ENCODE assay signal across 1 cellular context in the genomic region with DNA sequence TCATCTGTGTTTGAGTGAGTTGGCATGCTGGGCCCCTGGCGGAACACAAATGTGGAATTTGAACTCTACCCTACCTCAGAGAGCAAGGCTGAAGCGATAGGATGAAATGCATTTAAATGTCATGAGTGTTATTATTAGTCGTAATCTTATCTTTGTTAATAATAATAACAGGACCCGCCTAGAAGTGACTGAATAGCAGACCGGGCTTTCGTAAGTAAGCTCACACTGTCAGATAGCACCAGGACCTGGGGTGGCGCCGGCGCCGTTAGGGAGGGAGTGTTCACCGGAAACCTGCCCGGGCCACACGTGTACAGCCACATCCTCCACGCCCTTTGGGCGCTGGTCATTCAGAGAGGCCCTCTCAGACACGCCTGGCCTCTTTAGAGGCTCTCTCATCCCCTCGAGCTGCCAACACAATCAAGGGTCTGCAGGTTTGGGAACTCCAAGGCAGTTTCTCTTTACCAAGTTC.
TF ChIP-seq lines count a peak whose summit lies in the region.

No MANE protein-coding gene starts in this region.

TF ChIP-seq in GM12878, 131 proteins besides CTCF, POLR2A, EP300 and RAD21 (continued from another document):
- TF ChIP-seq, protein P1, sequence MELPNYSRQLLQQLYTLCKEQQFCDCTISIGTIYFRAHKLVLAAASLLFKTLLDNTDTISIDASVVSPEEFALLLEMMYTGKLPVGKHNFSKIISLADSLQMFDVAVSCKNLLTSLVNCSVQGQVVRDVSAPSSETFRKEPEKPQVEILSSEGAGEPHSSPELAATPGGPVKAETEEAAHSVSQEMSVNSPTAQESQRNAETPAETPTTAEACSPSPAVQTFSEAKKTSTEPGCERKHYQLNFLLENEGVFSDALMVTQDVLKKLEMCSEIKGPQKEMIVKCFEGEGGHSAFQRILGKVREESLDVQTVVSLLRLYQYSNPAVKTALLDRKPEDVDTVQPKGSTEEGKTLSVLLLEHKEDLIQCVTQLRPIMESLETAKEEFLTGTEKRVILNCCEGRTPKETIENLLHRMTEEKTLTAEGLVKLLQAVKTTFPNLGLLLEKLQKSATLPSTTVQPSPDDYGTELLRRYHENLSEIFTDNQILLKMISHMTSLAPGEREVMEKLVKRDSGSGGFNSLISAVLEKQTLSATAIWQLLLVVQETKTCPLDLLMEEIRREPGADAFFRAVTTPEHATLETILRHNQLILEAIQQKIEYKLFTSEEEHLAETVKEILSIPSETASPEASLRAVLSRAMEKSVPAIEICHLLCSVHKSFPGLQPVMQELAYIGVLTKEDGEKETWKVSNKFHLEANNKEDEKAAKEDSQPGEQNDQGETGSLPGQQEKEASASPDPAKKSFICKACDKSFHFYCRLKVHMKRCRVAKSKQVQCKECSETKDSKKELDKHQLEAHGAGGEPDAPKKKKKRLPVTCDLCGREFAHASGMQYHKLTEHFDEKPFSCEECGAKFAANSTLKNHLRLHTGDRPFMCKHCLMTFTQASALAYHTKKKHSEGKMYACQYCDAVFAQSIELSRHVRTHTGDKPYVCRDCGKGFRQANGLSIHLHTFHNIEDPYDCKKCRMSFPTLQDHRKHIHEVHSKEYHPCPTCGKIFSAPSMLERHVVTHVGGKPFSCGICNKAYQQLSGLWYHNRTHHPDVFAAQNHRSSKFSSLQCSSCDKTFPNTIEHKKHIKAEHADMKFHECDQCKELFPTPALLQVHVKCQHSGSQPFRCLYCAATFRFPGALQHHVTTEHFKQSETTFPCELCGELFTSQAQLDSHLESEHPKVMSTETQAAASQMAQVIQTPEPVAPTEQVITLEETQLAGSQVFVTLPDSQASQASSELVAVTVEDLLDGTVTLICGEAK (IDR thresholded peaks at IDR 0.05; ENCODE audit: borderline replicate concordance) = peak; percentile 56; the same call in 1 of the 2 replicates
- TF ChIP-seq, protein P2, sequence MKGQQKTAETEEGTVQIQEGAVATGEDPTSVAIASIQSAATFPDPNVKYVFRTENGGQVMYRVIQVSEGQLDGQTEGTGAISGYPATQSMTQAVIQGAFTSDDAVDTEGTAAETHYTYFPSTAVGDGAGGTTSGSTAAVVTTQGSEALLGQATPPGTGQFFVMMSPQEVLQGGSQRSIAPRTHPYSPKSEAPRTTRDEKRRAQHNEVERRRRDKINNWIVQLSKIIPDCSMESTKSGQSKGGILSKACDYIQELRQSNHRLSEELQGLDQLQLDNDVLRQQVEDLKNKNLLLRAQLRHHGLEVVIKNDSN (IDR thresholded peaks at IDR 0.05; ENCODE audit: borderline replicate concordance, extremely low read length, insufficient read depth, low read depth, low read length) = peak; percentile 48
- peak; percentile 74 for TF ChIP-seq GABPA (IDR thresholded peaks at IDR 0.05; ENCODE audit: low read depth)
- peak; percentile 77 for TF ChIP-seq RUNX3 (IDR thresholded peaks at IDR 0.05; ENCODE audit: low read length)
- no peak for TF ChIP-seq MYC (IDR thresholded peaks at IDR 0.05; ENCODE audit: insufficient read depth, insufficient read length, insufficient replicate concordance, low read length, severe bottlenecking)
- peak; percentile 31; the same call in 1 of the 2 replicates for TF ChIP-seq CREB1 (IDR thresholded peaks at IDR 0.05; ENCODE audit: low read depth)
- 0 out of 2 replicates have a peak, but pooled peaks have one; percentile 38 for TF ChIP-seq CBFB (IDR thresholded peaks at IDR 0.05; ENCODE audit: low read depth)
- TF ChIP-seq SP1 (IDR thresholded peaks at IDR 0.05; ENCODE audit: low read depth, low read length) = peak; percentile 16
- no peak for TF ChIP-seq BRCA1 (IDR thresholded peaks at IDR 0.05; ENCODE audit: low read depth, low read length)
- TF ChIP-seq TAF1 (IDR thresholded peaks at IDR 0.05; ENCODE audit: borderline replicate concordance, low read depth, low read length) = peak; percentile 55; the same call in 1 of the 2 replicates
- no peak for TF ChIP-seq MTA3 (IDR thresholded peaks at IDR 0.05; ENCODE audit: borderline replicate concordance, low read length)
- TF ChIP-seq BMI1 (IDR thresholded peaks at IDR 0.05; ENCODE audit: borderline replicate concordance) = no peak
- TF ChIP-seq PML (IDR thresholded peaks at IDR 0.05; ENCODE audit: low read length) = no peak
- TF ChIP-seq, protein P3, sequence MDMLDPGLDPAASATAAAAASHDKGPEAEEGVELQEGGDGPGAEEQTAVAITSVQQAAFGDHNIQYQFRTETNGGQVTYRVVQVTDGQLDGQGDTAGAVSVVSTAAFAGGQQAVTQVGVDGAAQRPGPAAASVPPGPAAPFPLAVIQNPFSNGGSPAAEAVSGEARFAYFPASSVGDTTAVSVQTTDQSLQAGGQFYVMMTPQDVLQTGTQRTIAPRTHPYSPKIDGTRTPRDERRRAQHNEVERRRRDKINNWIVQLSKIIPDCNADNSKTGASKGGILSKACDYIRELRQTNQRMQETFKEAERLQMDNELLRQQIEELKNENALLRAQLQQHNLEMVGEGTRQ (IDR thresholded peaks at IDR 0.05; ENCODE audit: borderline replicate concordance, low read depth, low read length) = no peak
- no peak for TF ChIP-seq HSF1 (IDR thresholded peaks at IDR 0.05; ENCODE audit: low read depth, low read length)
- TF ChIP-seq BHLHE40 (IDR thresholded peaks at IDR 0.05; ENCODE audit: borderline replicate concordance in 1 of 2, low read depth in 2 of 2, low read length in 1 of 2) = peak; percentile 83 to 84
- TF ChIP-seq, protein P4, sequence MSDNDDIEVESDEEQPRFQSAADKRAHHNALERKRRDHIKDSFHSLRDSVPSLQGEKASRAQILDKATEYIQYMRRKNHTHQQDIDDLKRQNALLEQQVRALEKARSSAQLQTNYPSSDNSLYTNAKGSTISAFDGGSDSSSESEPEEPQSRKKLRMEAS (IDR thresholded peaks at IDR 0.05; ENCODE audit: low read depth, low read length) = peak; percentile 83
- TF ChIP-seq, protein P5, sequence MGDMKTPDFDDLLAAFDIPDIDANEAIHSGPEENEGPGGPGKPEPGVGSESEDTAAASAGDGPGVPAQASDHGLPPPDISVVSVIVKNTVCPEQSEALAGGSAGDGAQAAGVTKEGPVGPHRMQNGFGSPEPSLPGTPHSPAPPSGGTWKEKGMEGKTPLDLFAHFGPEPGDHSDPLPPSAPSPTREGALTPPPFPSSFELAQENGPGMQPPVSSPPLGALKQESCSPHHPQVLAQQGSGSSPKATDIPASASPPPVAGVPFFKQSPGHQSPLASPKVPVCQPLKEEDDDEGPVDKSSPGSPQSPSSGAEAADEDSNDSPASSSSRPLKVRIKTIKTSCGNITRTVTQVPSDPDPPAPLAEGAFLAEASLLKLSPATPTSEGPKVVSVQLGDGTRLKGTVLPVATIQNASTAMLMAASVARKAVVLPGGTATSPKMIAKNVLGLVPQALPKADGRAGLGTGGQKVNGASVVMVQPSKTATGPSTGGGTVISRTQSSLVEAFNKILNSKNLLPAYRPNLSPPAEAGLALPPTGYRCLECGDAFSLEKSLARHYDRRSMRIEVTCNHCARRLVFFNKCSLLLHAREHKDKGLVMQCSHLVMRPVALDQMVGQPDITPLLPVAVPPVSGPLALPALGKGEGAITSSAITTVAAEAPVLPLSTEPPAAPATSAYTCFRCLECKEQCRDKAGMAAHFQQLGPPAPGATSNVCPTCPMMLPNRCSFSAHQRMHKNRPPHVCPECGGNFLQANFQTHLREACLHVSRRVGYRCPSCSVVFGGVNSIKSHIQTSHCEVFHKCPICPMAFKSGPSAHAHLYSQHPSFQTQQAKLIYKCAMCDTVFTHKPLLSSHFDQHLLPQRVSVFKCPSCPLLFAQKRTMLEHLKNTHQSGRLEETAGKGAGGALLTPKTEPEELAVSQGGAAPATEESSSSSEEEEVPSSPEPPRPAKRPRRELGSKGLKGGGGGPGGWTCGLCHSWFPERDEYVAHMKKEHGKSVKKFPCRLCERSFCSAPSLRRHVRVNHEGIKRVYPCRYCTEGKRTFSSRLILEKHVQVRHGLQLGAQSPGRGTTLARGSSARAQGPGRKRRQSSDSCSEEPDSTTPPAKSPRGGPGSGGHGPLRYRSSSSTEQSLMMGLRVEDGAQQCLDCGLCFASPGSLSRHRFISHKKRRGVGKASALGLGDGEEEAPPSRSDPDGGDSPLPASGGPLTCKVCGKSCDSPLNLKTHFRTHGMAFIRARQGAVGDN (IDR thresholded peaks at IDR 0.05) = peak; percentile 66; the same call in 1 of the 2 replicates
- no peak for TF ChIP-seq IKZF2 (IDR thresholded peaks at IDR 0.05)
TF ChIP-seq in GM12878: peak in this region for 12.
